ENCODE assay signal across 11 cellular contexts in the genomic region with DNA sequence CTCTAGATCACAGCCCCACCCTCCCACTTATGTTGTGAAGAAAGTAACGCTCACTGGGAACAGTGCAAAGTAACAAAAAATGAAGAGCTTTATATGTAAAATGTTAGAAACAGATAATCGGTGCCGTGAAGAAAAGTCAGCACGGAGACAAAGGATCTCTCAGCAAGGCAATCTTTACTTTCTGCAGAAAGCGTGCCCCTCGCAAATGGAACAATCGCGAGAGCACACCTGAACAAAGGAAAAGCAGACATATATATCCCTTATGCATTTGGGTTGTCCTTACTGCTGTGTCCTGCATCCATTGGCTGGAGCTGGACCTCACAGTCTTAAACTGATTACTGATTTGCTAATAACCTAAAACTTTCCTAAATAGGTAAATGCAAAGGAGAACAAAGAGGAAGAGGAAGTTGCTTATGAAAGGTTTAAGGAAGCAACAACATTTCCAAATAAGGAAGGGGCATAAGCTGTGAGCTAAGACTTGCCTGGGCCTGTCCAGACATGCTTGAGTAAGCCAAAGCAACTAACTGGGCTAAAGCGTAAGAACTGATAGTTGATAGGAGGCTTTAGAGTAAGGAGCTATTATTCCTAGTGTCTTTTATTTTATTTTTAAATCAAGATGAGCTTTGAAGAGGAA.
DNase-seq lines count a peak whose midpoint lies in the region; ATAC-seq, FAIRE-seq and TF ChIP-seq lines count a peak whose summit lies in the region.
"Had no signal": no experiment of that assay in that cellular context is flagged by ENCODE, and none has a peak within 500 bp of the region (broad histone marks: within the 10 kb centered on the region; RNA-seq: fewer than 3 reads in every experiment).

No MANE protein-coding gene starts in this region.

- ATAC-seq in K562 = no peak
- no peak for ATAC-seq in HG03342 (IDR thresholded peaks at IDR 0.05; ENCODE audit: unreplicated experiment)

- H2AFZ ChIP-seq in Loucy (ENCODE audit: low read length) (no peak overlapping the region), K562 (ENCODE audit: low read depth, low read length) (no peak overlapping the region)

- POLR2A ChIA-PET in K562 (lab: Yijun Ruan, JAX) = no interaction called here

- TF ChIP-seq RAD21 in K562 (CRISPR knock-in tag; conservative IDR thresholded peaks at IDR 0.05 in 1 of 2, IDR thresholded peaks at IDR 0.05 in 1 of 2) = no peak

- no TSS peak for BruUV-seq in K562 (replicated peaks; lab: Mats Ljungman, UMichigan)

- H3K4me1 ChIP-seq in Loucy (ENCODE audit: insufficient read depth, low read length, poor library complexity, severe bottlenecking) (no peaks in the 10 kb centered on the region), K562 (replicated peaks in 1 of 2; ENCODE audit: control insufficient read depth in 2 of 2, insufficient read depth in 2 of 2, low read length in 2 of 2) (no peaks in the 10 kb centered on the region; a peak in 1 of 5 replicates)

- CTCF ChIA-PET in K562 (lab: Yijun Ruan, JAX; ENCODE audit: low intra/inter-chr PET ratio) = no interaction called here

- TF ChIP-seq EP300 in K562 (IDR thresholded peaks at IDR 0.05; ENCODE audit: low read length) = no peak

- in situ Hi-C loops in K562 (cut with MboI) (no loop called here), G401 (cut with HindIII; ENCODE audit: low sequenced_read_pairs) (loop anchor here (5.0 kb wide), 2 partner anchors 69 to 104 kb away; no protein-coding TSS in a partner anchor)

- H3K9ac ChIP-seq in Loucy (ENCODE audit: low read depth, low read length, poor library complexity, severe bottlenecking) (peak overlapping the region; percentile 21), K562 (ENCODE audit: insufficient read depth in 1 of 2, low read depth in 2 of 2, low read length in 2 of 2) (no peak overlapping the region)

- H3K9me2 ChIP-seq in Loucy (replicated peaks; ENCODE audit: low read depth, low read length) = no peaks in the 10 kb centered on the region

- H3K4me2 ChIP-seq in Loucy (ENCODE audit: low read depth, low read length, poor library complexity, severe bottlenecking) = no peak overlapping the region
- no peak overlapping the region for H3K4me2 ChIP-seq in K562 (ENCODE audit: insufficient read depth, low read length)

- intact Hi-C loops in K562 (cut with micrococcal nuclease) = no loop called here

- no peak for TF ChIP-seq POLR2A in K562 (conservative IDR thresholded peaks at IDR 0.05)

- H3K9me3 ChIP-seq in Loucy (ENCODE audit: insufficient read depth, low read depth, low read length) = no peaks in the 10 kb centered on the region; the same call in 1 of the 2 replicates
- H3K9me3 ChIP-seq in K562 (replicated peaks; ENCODE audit: control insufficient read depth, insufficient read depth, low read depth, low read length) = no peaks in the 10 kb centered on the region; the same call in 1 of the 2 replicates

- DNase-seq in SIG-M5 treated with dmso at 0.1 percent for 504 hours (lab: John Stamatoyannopoulos, UW; ENCODE audit: unreplicated experiment) (peak; percentile 68), SIG-M5 (lab: John Stamatoyannopoulos, UW) (no peak), K562 (ENCODE audit: extremely low read depth in 1 of 4, low spot score in 3 of 4) (no peak), non-pigmented ciliary epithelial cell (ENCODE audit: low read depth) (peak; percentile 20), NCI-H748 (lab: John Stamatoyannopoulos, UW; ENCODE audit: unreplicated experiment) (no peak), G401 (ENCODE audit: low spot score) (no peak)
- DNase-seq: immature natural killer cell, NCI-H2081 treated with DMSO at 0.1 percent for 48 hours, T1000 had no signal

- no peaks in the 10 kb centered on the region for H4K20me1 ChIP-seq in Loucy (ENCODE audit: insufficient read depth, low read length, poor library complexity, severe bottlenecking)
- no peaks in the 10 kb centered on the region for H4K20me1 ChIP-seq in K562 (replicated peaks; ENCODE audit: control insufficient read depth, insufficient read depth, low read length)

- H3K36me3 ChIP-seq in Loucy (ENCODE audit: insufficient read depth, low read length) = peaks cover 52% of the 10 kb centered on the region
- H3K36me3 ChIP-seq in K562 (ENCODE audit: control insufficient read depth, insufficient read depth, low read length) = peaks cover 60% of the 10 kb centered on the region

- no peaks in the 10 kb centered on the region for H3K27me3 ChIP-seq in Loucy (ENCODE audit: insufficient read depth, low read length, poor library complexity, severe bottlenecking)
- H3K27me3 ChIP-seq in K562 (ENCODE audit: control insufficient read depth in 2 of 2, insufficient read depth in 2 of 2, low read length in 2 of 2) = no peaks in the 10 kb centered on the region

- H3K79me2 ChIP-seq in Loucy (ENCODE audit: insufficient read depth, low read length) = no peaks in the 10 kb centered on the region; the same call in 1 of the 2 replicates
- no peaks in the 10 kb centered on the region for H3K79me2 ChIP-seq in K562 (ENCODE audit: control insufficient read depth, insufficient read depth, low read length)

- FAIRE-seq in K562 (lab: Jason Lieb, UNC) = no peak

- 95% methylated on average over 9 of the region's 9 CpGs for WGBS in K562 (ENCODE audit: insufficient coverage, low coverage, missing lambda C conversion rate)

- no peaks in the 10 kb centered on the region for H3K9me1 ChIP-seq in K562 (ENCODE audit: control insufficient read depth, insufficient read depth, low read length)

- H3K4me3 ChIP-seq in Loucy (ENCODE audit: low read length, poor library complexity, severe bottlenecking) (no peak overlapping the region), K562 (no peak overlapping the region)

- no peak for TF ChIP-seq CTCF in Loucy (conservative IDR thresholded peaks at IDR 0.05; ENCODE audit: low read length)
- no peak for TF ChIP-seq CTCF in K562 (IDR thresholded peaks at IDR 0.05 in 2 of 3, conservative IDR thresholded peaks at IDR 0.05 in 1 of 3; ENCODE audit: insufficient read depth in 2 of 3, low read depth in 1 of 3, low read length in 3 of 3)

- no peak overlapping the region for H3K27ac ChIP-seq in K562 (ENCODE audit: extremely low read depth, low read depth, low read length)

- H3F3A ChIP-seq in Loucy (ENCODE audit: low read depth) = no peaks in the 10 kb centered on the region; the same call in 1 of the 2 replicates

TF ChIP-seq in K562, 482 proteins besides CTCF, POLR2A, EP300 and RAD21:
- TF ChIP-seq SRF (CRISPR knock-in tag; IDR thresholded peaks at IDR 0.05) (peak in 1 of 2 experiments; percentile 79; a peak in 1 of 4 replicates), ZSCAN32 (CRISPR knock-in tag; IDR thresholded peaks at IDR 0.05) (no peak), SPI1 (IDR thresholded peaks at IDR 0.05; ENCODE audit: borderline replicate concordance, low read depth, low read length) (peak; percentile 29; the same call in 1 of the 2 replicates), PHF8 (IDR thresholded peaks at IDR 0.05; ENCODE audit: borderline replicate concordance, low read length) (no peak), CBX3 (IDR thresholded peaks at IDR 0.05; ENCODE audit: borderline replicate concordance in 1 of 2, low read length in 2 of 2) (peak in 1 of 2 experiments; percentile 48; a peak in 1 of 3 replicates), CEBPB (tag; IDR thresholded peaks at IDR 0.05) (0 out of 2 replicates have a peak, but pooled peaks have one; percentile 7)
- TF ChIP-seq, protein P1, sequence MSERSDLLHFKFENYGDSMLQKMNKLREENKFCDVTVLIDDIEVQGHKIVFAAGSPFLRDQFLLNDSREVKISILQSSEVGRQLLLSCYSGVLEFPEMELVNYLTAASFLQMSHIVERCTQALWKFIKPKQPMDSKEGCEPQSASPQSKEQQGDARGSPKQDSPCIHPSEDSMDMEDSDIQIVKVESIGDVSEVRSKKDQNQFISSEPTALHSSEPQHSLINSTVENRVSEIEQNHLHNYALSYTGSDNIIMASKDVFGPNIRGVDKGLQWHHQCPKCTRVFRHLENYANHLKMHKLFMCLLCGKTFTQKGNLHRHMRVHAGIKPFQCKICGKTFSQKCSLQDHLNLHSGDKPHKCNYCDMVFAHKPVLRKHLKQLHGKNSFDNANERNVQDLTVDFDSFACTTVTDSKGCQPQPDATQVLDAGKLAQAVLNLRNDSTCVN (CRISPR knock-in tag; IDR thresholded peaks at IDR 0.05) = no peak
- TF ChIP-seq, protein P2, sequence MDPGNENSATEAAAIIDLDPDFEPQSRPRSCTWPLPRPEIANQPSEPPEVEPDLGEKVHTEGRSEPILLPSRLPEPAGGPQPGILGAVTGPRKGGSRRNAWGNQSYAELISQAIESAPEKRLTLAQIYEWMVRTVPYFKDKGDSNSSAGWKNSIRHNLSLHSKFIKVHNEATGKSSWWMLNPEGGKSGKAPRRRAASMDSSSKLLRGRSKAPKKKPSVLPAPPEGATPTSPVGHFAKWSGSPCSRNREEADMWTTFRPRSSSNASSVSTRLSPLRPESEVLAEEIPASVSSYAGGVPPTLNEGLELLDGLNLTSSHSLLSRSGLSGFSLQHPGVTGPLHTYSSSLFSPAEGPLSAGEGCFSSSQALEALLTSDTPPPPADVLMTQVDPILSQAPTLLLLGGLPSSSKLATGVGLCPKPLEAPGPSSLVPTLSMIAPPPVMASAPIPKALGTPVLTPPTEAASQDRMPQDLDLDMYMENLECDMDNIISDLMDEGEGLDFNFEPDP (CRISPR knock-in tag; IDR thresholded peaks at IDR 0.05) = no peak

Comparison
In these comparisons a context has a peak if more than half of its experiments do, and no peak if none do; other contexts are left out.
1. DNase-seq: peak in SIG-M5 treated with dmso at 0.1 percent for 504 hours (single experiment) and non-pigmented ciliary epithelial cell (single experiment); none in SIG-M5 (single experiment), K562 (0 of 4), NCI-H748 (single experiment) and G401 (single experiment).